26 cellular contexts compared by ENCODE assay signal in the genomic region with DNA sequence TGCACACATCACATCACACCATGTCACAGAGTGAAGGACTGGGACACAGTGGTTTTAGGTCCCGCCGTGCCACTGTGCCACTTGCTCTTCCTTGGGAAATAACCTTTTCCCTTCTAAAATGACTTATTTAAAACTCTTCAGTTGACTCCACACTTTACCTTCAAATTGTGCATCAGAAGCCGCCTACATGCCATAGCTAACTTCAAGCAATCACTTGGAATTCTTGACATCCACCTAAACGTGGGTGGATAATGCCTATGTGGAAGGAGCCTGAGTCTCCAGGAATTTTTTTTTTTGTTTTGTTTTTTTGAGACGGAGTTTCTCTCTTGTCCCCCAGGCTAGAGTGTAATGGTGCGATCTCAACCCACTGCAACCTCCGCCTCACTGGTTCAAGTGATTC.
"Had no signal": no experiment of that assay in that cellular context is flagged by ENCODE, and none has a peak within 500 bp of the region (broad histone marks: within the 10 kb centered on the region; RNA-seq: fewer than 3 reads in every experiment).

No MANE protein-coding gene starts in this region.

- H3K4me1 ChIP-seq: colonic mucosa, esophagus muscularis mucosa, esophagus squamous epithelium, foreskin keratinocyte, gastrocnemius medialis, gastroesophageal sphincter, heart left ventricle, heart right ventricle had no signal

- DNase-seq: colonic mucosa; cortex of kidney; dermis blood vessel endothelial cell; dorsolateral prefrontal cortex; effector CD4-positive, alpha-beta T cell; effector CD8-positive, alpha-beta T cell; effector memory CD4-positive, alpha-beta T cell; effector memory CD8-positive, alpha-beta T cell; endodermal cell; erythroblast; esophagus squamous epithelium; foreskin fibroblast; foreskin keratinocyte; foreskin melanocyte; gastrocnemius medialis; glutamatergic neuron; heart left ventricle; heart right ventricle had no signal

- H3K36me3 ChIP-seq: colonic mucosa, esophagus muscularis mucosa, esophagus squamous epithelium, gastrocnemius medialis, gastroesophageal sphincter, heart left ventricle, heart right ventricle had no signal

- H3K9me3 ChIP-seq: colonic mucosa, esophagus muscularis mucosa, esophagus squamous epithelium, gastrocnemius medialis, gastroesophageal sphincter, heart left ventricle had no signal

- FAIRE-seq: colon, endometrium, endothelial cell of umbilical vein, frontal cortex had no signal

- H3K4me3 ChIP-seq: colonic mucosa, coronary artery, dorsolateral prefrontal cortex, esophagus muscularis mucosa, esophagus squamous epithelium, gastrocnemius medialis, gastroesophageal sphincter, heart left ventricle, heart right ventricle had no signal

- H3K27me3 ChIP-seq: colonic mucosa, esophagus muscularis mucosa, esophagus squamous epithelium, foreskin keratinocyte, gastrocnemius medialis, gastroesophageal sphincter, heart left ventricle, heart right ventricle had no signal

- H3K27ac ChIP-seq: colonic mucosa, coronary artery, dorsolateral prefrontal cortex, epithelial cell of prostate, esophagus muscularis mucosa, esophagus squamous epithelium, foreskin keratinocyte, gastrocnemius medialis, gastroesophageal sphincter, heart left ventricle, heart right ventricle had no signal
